Comparison of ENCODE assay signal across 21 cellular contexts in genomic region chr2:25145803-25146202, GRCh38. TPM values are rescaled to one million over a fixed set of nuclear protein-coding genes. Genes with fewer than 3 reads are reported as not detected.
"Had no signal": no experiment of that assay in that cellular context is flagged by ENCODE, and none has a peak within 500 bp of the region (broad histone marks: within the 10 kb centered on the region; RNA-seq: fewer than 3 reads in every experiment).

No MANE protein-coding gene starts in this region.

- H3K27ac Mint-ChIP-seq: brain; T-helper 1 cell treated with Interleukin-12 subunit alpha and Interleukin-12 subunit beta and Interleukin-4 antibody, amounts not matched to agents 30 μg/mL and 1 μg/mL, for 36 hours had no signal

- FAIRE-seq: endometrium had no signal

- H3K27ac ChIP-seq: coronary artery, left lung, prostate gland, thoracic aorta, upper lobe of left lung, WERI-Rb-1 had no signal

- H3K4me1 ChIP-seq: left lung, prostate gland, upper lobe of left lung had no signal

- DNase-seq: activated CD4-positive, alpha-beta T cell treated with anti-CD3 and anti-CD28 coated beads for 1 hour; activated CD4-positive, alpha-beta T cell treated with anti-CD3 and anti-CD28 coated beads, Interleukin-2, amount 50 U/mL, for 48 hours; activated gamma-delta T cell treated with Interleukin-2 at 50 U/mL for 16 hours; anterior cingulate cortex; central memory CD4-positive, alpha-beta T cell; erythroblast; foreskin melanocyte; head of caudate nucleus; left lung; midbrain; right cardiac atrium; stimulated activated CD4-positive, alpha-beta T cell treated with anti-CD3 and anti-CD28 coated beads, Interleukin-2, amount 100 ng/mL, for 24 hours; upper lobe of left lung; WERI-Rb-1 had no signal

- H3K36me3 ChIP-seq: left lung, prostate gland, thoracic aorta, upper lobe of left lung had no signal

- H3K27me3 ChIP-seq: left lung, upper lobe of left lung had no signal

- H3K27me3 Mint-ChIP-seq: brain had no signal

- H3K4me3 ChIP-seq: coronary artery, left lung, prostate gland, thoracic aorta, upper lobe of left lung had no signal

- H3K9me3 Mint-ChIP-seq: brain; T-helper 1 cell treated with Interleukin-12 subunit alpha and Interleukin-12 subunit beta and Interleukin-4 antibody, amounts not matched to agents 30 μg/mL and 1 μg/mL, for 36 hours had no signal

- ATAC-seq: left lung, right cardiac atrium had no signal

- H3K4me3 Mint-ChIP-seq: brain; T-helper 1 cell treated with Interleukin-12 subunit alpha and Interleukin-12 subunit beta and Interleukin-4 antibody, amounts not matched to agents 30 μg/mL and 1 μg/mL, for 36 hours had no signal

- H3K9me3 ChIP-seq: left lung, prostate gland, thoracic aorta, upper lobe of left lung had no signal

- H3K4me1 Mint-ChIP-seq: brain had no signal

RNA-seq across cellular contexts. Expression of gene POMC, which starts 22.6 kb away (rescaled TPM):
- total RNA-seq: osteocyte had no signal
